ENCODE assay signal across 16 cellular contexts in genomic region chr18:31123125-31123524, GRCh38. TPM values are rescaled to one million over a fixed set of nuclear protein-coding genes. Genes with fewer than 3 reads are reported as not detected.
"Had no signal": no experiment of that assay in that cellular context is flagged by ENCODE, and none has a peak within 500 bp of the region (broad histone marks: within the 10 kb centered on the region; RNA-seq: fewer than 3 reads in every experiment).

No MANE protein-coding gene starts in this region.

RNA-seq across cellular contexts. Expression of gene DSC2, which starts 20.9 kb away (rescaled TPM):
- total RNA-seq: activated naive CD4-positive, alpha-beta T cell treated with anti-CD3 and anti-CD28 coated beads, Interleukin-2, amount 50 U/mL, for 72 hours; activated naive CD8-positive, alpha-beta T cell treated with anti-CD3 and anti-CD28 coated beads, Interleukin-2, amount 10 ng/mL, durations not matched to agents 7 days and 5 days; activated T-cell treated with anti-CD3 and anti-CD28 coated beads, Interleukin-2, amount 50 U/mL, for 72 hours; activated T-helper 1 cell treated with anti-CD3 and anti-CD28 coated beads, Interleukin-12 subunit alpha, Interleukin-12 subunit beta, Interleukin-2, Interleukin-4 antibody, amounts not matched to agents 30 ng/mL and 10 ng/mL and 1 ng/mL, durations not matched to agents 14 hours and 24 hours and 36 hours; activated T-helper 17 cell treated with anti-CD3 and anti-CD28 coated beads, Interleukin-2, amount 50 U/mL, for 72 hours; activated T-helper 2 cell treated with anti-CD3 and anti-CD28 coated beads, Interferon-gamma antibody, Interleukin-2, Interleukin-4, amounts not matched to agents 10 μg/mL and 5 μg/mL and 100 μg/mL, durations not matched to agents 14 hours and 24 hours and 36 hours had no signal

RNA-seq across cellular contexts. Expression of gene DSC1, which starts 39.5 kb away (rescaled TPM):
- total RNA-seq: activated T-cell treated with anti-CD3 and anti-CD28 coated beads, Interleukin-2, amount 50 U/mL, for 4 hours; activated T-helper 1 cell treated with anti-CD3 and anti-CD28 coated beads, Interleukin-12 subunit alpha, Interleukin-12 subunit beta, Interleukin-2, Interleukin-4 antibody, amounts not matched to agents 30 ng/mL and 10 ng/mL and 1 ng/mL, durations not matched to agents 14 hours and 24 hours and 36 hours; activated T-helper 17 cell treated with anti-CD3 and anti-CD28 coated beads, Interleukin-2, amount 50 U/mL, for 72 hours; activated T-helper 2 cell treated with anti-CD3 and anti-CD28 coated beads, Interferon-gamma antibody, Interleukin-2, Interleukin-4, amounts not matched to agents 10 μg/mL and 5 μg/mL and 100 μg/mL, durations not matched to agents 14 hours and 24 hours and 36 hours; adrenal gland; aorta; ascending aorta; body of pancreas; bronchial epithelial cell; cardiac muscle cell; cerebellum; chondrocyte had no signal
- polyA plus RNA-seq: adipose tissue, adrenal gland, aorta, cardiac muscle cell had no signal
